32 cellular contexts compared by ENCODE assay signal in the genomic region with DNA sequence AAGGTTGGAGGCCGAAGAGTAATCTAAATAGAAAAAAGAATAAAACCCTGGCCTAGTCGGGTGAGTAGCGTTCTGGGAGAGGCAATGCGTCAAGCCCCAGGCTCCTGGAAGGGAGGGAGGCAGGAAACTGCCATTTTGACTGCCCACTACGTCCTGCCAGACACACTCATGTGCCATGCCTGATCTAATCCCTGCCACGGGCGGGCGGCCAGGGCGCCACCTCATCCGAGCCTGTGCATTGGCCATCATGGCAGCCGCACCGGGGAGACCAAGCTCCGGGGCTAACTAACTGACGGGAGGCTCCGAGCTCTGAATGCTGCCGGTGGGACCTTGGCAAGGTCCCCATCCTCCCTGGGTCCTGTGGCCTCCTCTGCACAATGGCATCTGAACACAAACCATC.
"Had no signal": no experiment of that assay in that cellular context is flagged by ENCODE, and none has a peak within 500 bp of the region (broad histone marks: within the 10 kb centered on the region; RNA-seq: fewer than 3 reads in every experiment).

No MANE protein-coding gene starts in this region.

- H3K36me3 ChIP-seq: cardiac muscle cell, colonic mucosa had no signal

- FAIRE-seq: bronchial epithelial cell, TTC549 had no signal

- ATAC-seq: activated CD4-positive, alpha-beta T cell treated with anti-CD3 and anti-CD28 coated beads for 36 hours; activated CD4-positive, CD25-positive, alpha-beta regulatory T cell treated with anti-CD3 and anti-CD28 coated beads, Interleukin-2, amount 50 U/mL, for 24 hours; activated CD8-positive, alpha-beta memory T cell treated with anti-CD3 and anti-CD28 coated beads, Interleukin-2, amount 10 ng/mL, durations not matched to agents 7 days and 5 days; activated CD8-positive, alpha-beta T cell treated with anti-CD3 and anti-CD28 coated beads, Interleukin-2, amount 10 ng/mL, durations not matched to agents 7 days and 5 days; activated naive CD8-positive, alpha-beta T cell treated with anti-CD3 and anti-CD28 coated beads, Interleukin-2, amount 50 U/mL, for 24 hours; WTC11 had no signal

- H3K4me3 ChIP-seq: ascending aorta, cardiac muscle cell, colonic mucosa had no signal

- H3K27ac ChIP-seq: ascending aorta, cardiac muscle cell, colonic mucosa, VCaP had no signal

- H3K9me3 ChIP-seq: ascending aorta, colonic mucosa had no signal

- H3K4me1 ChIP-seq: ascending aorta, colonic mucosa had no signal

- DNase-seq: activated CD4-positive, alpha-beta memory T cell treated with anti-CD3 and anti-CD28 coated beads, Interleukin-2, amount 10 ng/mL, durations not matched to agents 7 days and 5 days; activated CD4-positive, alpha-beta T cell treated with anti-CD3 and anti-CD28 coated beads for 1 hour; activated CD4-positive, alpha-beta T cell treated with anti-CD3 and anti-CD28 coated beads for 36 hours; activated CD4-positive, alpha-beta T cell treated with anti-CD3 and anti-CD28 coated beads for 48 hours; activated CD4-positive, alpha-beta T cell treated with anti-CD3 and anti-CD28 coated beads, Interleukin-2, amount 10 ng/mL, durations not matched to agents 7 days and 5 days; activated CD4-positive, alpha-beta T cell treated with anti-CD3 and anti-CD28 coated beads, Interleukin-2, amount 50 U/mL, for 48 hours; activated CD4-positive, CD25-positive, alpha-beta regulatory T cell; activated CD8-positive, alpha-beta memory T cell treated with anti-CD3 and anti-CD28 coated beads for 24 hours; activated CD8-positive, alpha-beta memory T cell treated with anti-CD3 and anti-CD28 coated beads, Interleukin-2, amount 10 ng/mL, durations not matched to agents 7 days and 5 days; activated CD8-positive, alpha-beta memory T cell treated with anti-CD3 and anti-CD28 coated beads, Interleukin-2, amount 50 U/mL, for 48 hours; activated CD8-positive, alpha-beta T cell treated with anti-CD3 and anti-CD28 coated beads, Interleukin-2, amount 10 ng/mL, durations not matched to agents 7 days and 5 days; activated effector memory CD4-positive, alpha-beta T cell treated with Interleukin-2 at 50 U/mL for 16 hours; activated gamma-delta T cell; activated naive CD4-positive, alpha-beta T cell treated with anti-CD3 and anti-CD28 coated beads, Interleukin-2, amount 10 ng/mL, durations not matched to agents 7 days and 5 days; activated naive CD4-positive, alpha-beta T cell treated with Interleukin-2 at 50 U/mL for 16 hours; activated naive CD8-positive, alpha-beta T cell treated with anti-CD3 and anti-CD28 coated beads, Interleukin-2, amount 10 ng/mL, durations not matched to agents 7 days and 5 days; activated naive CD8-positive, alpha-beta T cell treated with anti-CD3 and anti-CD28 coated beads, Interleukin-2, amount 50 U/mL, for 24 hours; activated T-cell treated with anti-CD3 and anti-CD28 coated beads, Interleukin-2, amount 50 U/mL, for 24 hours; activated T-cell treated with anti-CD3 and anti-CD28 coated beads, Interleukin-2, amount 50 U/mL, for 48 hours; amygdala; anterior cingulate cortex; cerebellar nuclear complex; colonic mucosa; T-helper 2 cell; T-helper 9 cell had no signal

- H3K27me3 ChIP-seq: ascending aorta, cardiac muscle cell, colonic mucosa had no signal
